Comparison of ENCODE assay signal across 20 cellular contexts in the genomic region with DNA sequence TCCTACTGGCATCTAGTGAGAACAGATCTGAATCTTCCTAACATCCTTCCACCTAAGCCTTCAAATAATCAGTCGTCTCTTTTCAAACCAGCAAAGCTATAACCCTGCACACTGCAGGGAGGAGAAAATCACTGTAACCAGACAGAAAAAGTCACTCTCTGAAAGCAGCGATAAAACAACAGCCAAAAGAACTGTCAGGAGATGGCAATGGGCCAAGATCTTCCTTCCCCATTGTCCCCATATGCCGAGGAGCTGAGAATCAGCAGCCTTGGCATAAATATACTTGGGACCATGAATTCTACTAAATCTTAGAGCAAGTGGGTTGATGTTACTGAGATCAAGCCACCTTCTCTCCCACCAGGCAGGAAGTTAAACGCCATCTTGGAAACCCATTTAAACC. TPM values are rescaled to one million over a fixed set of nuclear protein-coding genes. Genes with fewer than 3 reads are reported as not detected.
A peak's percentile ranks its signal among the peaks of the same experiment; 100 is the strongest.
DNase-seq lines count a peak whose midpoint lies in the region; ATAC-seq and TF ChIP-seq lines count a peak whose summit lies in the region.
"Had no signal": no experiment of that assay in that cellular context is flagged by ENCODE, and none has a peak within 500 bp of the region (broad histone marks: within the 10 kb centered on the region; RNA-seq: fewer than 3 reads in every experiment).

No MANE protein-coding gene starts in this region.

- H3K9me3 Mint-ChIP-seq in activated CD4-positive, alpha-beta T cell treated with anti-CD3 and anti-CD28 coated beads, Interleukin-2, amount 10 ng/mL, durations not matched to agents 24 days and 14 days: no peaks in the 10 kb centered on the region
- H3K9me3 Mint-ChIP-seq: GM23338 had no signal

- H4K20me1 ChIP-seq in osteoblast (ENCODE audit: insufficient read depth, low read length): peaks cover 22% of the 10 kb centered on the region

- no peak overlapping the region for H3K4me3 ChIP-seq in HEK293 (ENCODE audit: low read depth, low read length)
- H3K4me3 ChIP-seq in osteoblast (ENCODE audit: insufficient read depth, low read length): no peak overlapping the region
- H3K4me3 ChIP-seq: cardiac muscle cell, gastroesophageal sphincter, GM23338, suprapubic skin had no signal

- no peak overlapping the region for H2AFZ ChIP-seq in osteoblast (ENCODE audit: low read length)
- H2AFZ ChIP-seq: GM23338 had no signal

- H3K27me3 Mint-ChIP-seq in activated CD4-positive, alpha-beta T cell treated with anti-CD3 and anti-CD28 coated beads, Interleukin-2, amount 10 ng/mL, durations not matched to agents 24 days and 14 days: no peaks in the 10 kb centered on the region
- H3K27me3 Mint-ChIP-seq: activated CD4-positive, alpha-beta T cell treated with anti-CD3 and anti-CD28 coated beads for 36 hours had no signal

- H3K36me3 Mint-ChIP-seq in activated CD4-positive, alpha-beta T cell treated with anti-CD3 and anti-CD28 coated beads, Interleukin-2, amount 10 ng/mL, durations not matched to agents 24 days and 14 days (ENCODE audit: low read depth): peaks cover 84% of the 10 kb centered on the region

- no peaks in the 10 kb centered on the region for H3K4me1 ChIP-seq in HEK293 (ENCODE audit: control insufficient read depth, insufficient read depth, low read length)
- H3K4me1 ChIP-seq in osteoblast (ENCODE audit: insufficient read depth, low read length): no peaks in the 10 kb centered on the region
- H3K4me1 ChIP-seq: suprapubic skin had no signal

- CTCF ChIA-PET in HEK293 (lab: Yijun Ruan, JAX): interaction anchor here (2.0 to 2.2 kb wide), 2 partner anchors 122 to 124 kb away, joined by 6 to 7 read pairs; no protein-coding TSS in a partner anchor

- H3K9me3 ChIP-seq in HEK293 (ENCODE audit: control insufficient read depth, insufficient read depth, low read depth, low read length) (no peaks in the 10 kb centered on the region), osteoblast (ENCODE audit: low read depth, low read length) (no peaks in the 10 kb centered on the region)
- H3K9me3 ChIP-seq: gastroesophageal sphincter, suprapubic skin had no signal

- H3K27ac ChIP-seq in HEK293 (ENCODE audit: extremely low read depth, low read depth, low read length) (0 out of 2 replicates have a peak overlapping the region, but pooled peaks have one; percentile 19), osteoblast (ENCODE audit: low read depth, low read length) (no peak overlapping the region)
- H3K27ac ChIP-seq: cardiac muscle cell, gastroesophageal sphincter, suprapubic skin had no signal

- TF ChIP-seq CTCF in HEK293 (tag by site-specific recombination; IDR thresholded peaks at IDR 0.05): no peak
- TF ChIP-seq CTCF in osteoblast (IDR thresholded peaks at IDR 0.05; ENCODE audit: extremely low read depth, low read depth, low read length): no peak

- peak overlapping the region; percentile 5 for H3K27ac Mint-ChIP-seq in activated CD4-positive, alpha-beta T cell treated with anti-CD3 and anti-CD28 coated beads, Interleukin-2, amount 10 ng/mL, durations not matched to agents 24 days and 14 days
- H3K27ac Mint-ChIP-seq: activated CD4-positive, alpha-beta T cell treated with anti-CD3 and anti-CD28 coated beads for 36 hours; GM23338 had no signal

- peaks cover 35% of the 10 kb centered on the region for H3K79me2 ChIP-seq in osteoblast (ENCODE audit: insufficient read depth, low read length)

- no peak overlapping the region for H3K4me3 Mint-ChIP-seq in activated CD4-positive, alpha-beta T cell treated with anti-CD3 and anti-CD28 coated beads, Interleukin-2, amount 10 ng/mL, durations not matched to agents 24 days and 14 days
- H3K4me3 Mint-ChIP-seq: activated CD4-positive, alpha-beta T cell treated with anti-CD3 and anti-CD28 coated beads for 36 hours; GM23338 had no signal

- H3K36me3 ChIP-seq in HEK293 (ENCODE audit: control insufficient read depth in 2 of 2, insufficient read depth in 1 of 2, low read length in 2 of 2): peaks cover 80 to 99% of the 10 kb centered on the region in 2 experiments
- H3K36me3 ChIP-seq in osteoblast (ENCODE audit: insufficient read depth, low read length): peaks cover 97% of the 10 kb centered on the region

- intact Hi-C loops in activated CD4-positive, alpha-beta T cell treated with anti-CD3 and anti-CD28 coated beads, Interleukin-2, amount 10 ng/mL, durations not matched to agents 24 days and 14 days (cut with micrococcal nuclease): no loop called here

- no peak overlapping the region for H3K4me2 ChIP-seq in osteoblast (ENCODE audit: insufficient read depth, low read length)
- H3K4me2 ChIP-seq: GM23338 had no signal

- ATAC-seq in GM21390 (IDR thresholded peaks at IDR 0.05; ENCODE audit: unreplicated experiment): no peak
- ATAC-seq in GM21360 (IDR thresholded peaks at IDR 0.05; ENCODE audit: unreplicated experiment): no peak
- ATAC-seq in GM18868 (IDR thresholded peaks at IDR 0.05; ENCODE audit: unreplicated experiment): no peak
- ATAC-seq: activated CD4-positive, alpha-beta T cell treated with anti-CD3 and anti-CD28 coated beads for 36 hours; gastroesophageal sphincter; GM23338; right cardiac atrium had no signal

- H3K27me3 ChIP-seq in osteoblast (ENCODE audit: insufficient read depth, low read length): no peaks in the 10 kb centered on the region
- H3K27me3 ChIP-seq: cardiac muscle cell, gastroesophageal sphincter, suprapubic skin had no signal

- H3K4me1 Mint-ChIP-seq in activated CD4-positive, alpha-beta T cell treated with anti-CD3 and anti-CD28 coated beads, Interleukin-2, amount 10 ng/mL, durations not matched to agents 24 days and 14 days: peaks cover 7% of the 10 kb centered on the region
- H3K4me1 Mint-ChIP-seq: GM23338 had no signal

- POLR2A ChIA-PET in HEK293 (lab: Yijun Ruan, JAX): no interaction called here

- no peak for DNase-seq in activated CD4-positive, alpha-beta T cell treated with anti-CD3 and anti-CD28 coated beads, Interleukin-2, amount 10 ng/mL, durations not matched to agents 24 days and 14 days
- no peak for DNase-seq in activated CD4-positive, alpha-beta T cell treated with anti-CD3 and anti-CD28 coated beads for 1 hour
- peak; percentile 84 for DNase-seq in cerebellar cortex (ENCODE audit: low spot score)
- peak; percentile 62 for DNase-seq in osteoblast (ENCODE audit: insufficient read length, low spot score, missing footprints)
- DNase-seq: activated CD4-positive, alpha-beta T cell treated with anti-CD3 and anti-CD28 coated beads for 36 hours; activated gamma-delta T cell treated with Interleukin-2 at 50 U/mL for 16 hours; erythroblast; GDM1; NCI-H146; NCI-H524; right cardiac atrium; stimulated activated CD8-positive, alpha-beta memory T cell treated with anti-CD3 and anti-CD28 coated beads, Interleukin-4, amount 100 ng/mL, for 48 hours had no signal

TF ChIP-seq in HEK293, 187 proteins besides CTCF, POLR2A, EP300 and RAD21:
- TF ChIP-seq KLF16 (tag by site-specific recombination; IDR thresholded peaks at IDR 0.05) (no peak), ZBTB17 (tag by site-specific recombination; IDR thresholded peaks at IDR 0.05) (0 out of 2 replicates have a peak, but pooled peaks have one; percentile 39), ZSCAN30 (tag by site-specific recombination; IDR thresholded peaks at IDR 0.05) (no peak), TCF7L2 (IDR thresholded peaks at IDR 0.05; ENCODE audit: borderline replicate concordance, low read depth, low read length) (no peak), ZNF404 (tag by site-specific recombination; IDR thresholded peaks at IDR 0.05) (no peak)
- TF ChIP-seq, protein P1, sequence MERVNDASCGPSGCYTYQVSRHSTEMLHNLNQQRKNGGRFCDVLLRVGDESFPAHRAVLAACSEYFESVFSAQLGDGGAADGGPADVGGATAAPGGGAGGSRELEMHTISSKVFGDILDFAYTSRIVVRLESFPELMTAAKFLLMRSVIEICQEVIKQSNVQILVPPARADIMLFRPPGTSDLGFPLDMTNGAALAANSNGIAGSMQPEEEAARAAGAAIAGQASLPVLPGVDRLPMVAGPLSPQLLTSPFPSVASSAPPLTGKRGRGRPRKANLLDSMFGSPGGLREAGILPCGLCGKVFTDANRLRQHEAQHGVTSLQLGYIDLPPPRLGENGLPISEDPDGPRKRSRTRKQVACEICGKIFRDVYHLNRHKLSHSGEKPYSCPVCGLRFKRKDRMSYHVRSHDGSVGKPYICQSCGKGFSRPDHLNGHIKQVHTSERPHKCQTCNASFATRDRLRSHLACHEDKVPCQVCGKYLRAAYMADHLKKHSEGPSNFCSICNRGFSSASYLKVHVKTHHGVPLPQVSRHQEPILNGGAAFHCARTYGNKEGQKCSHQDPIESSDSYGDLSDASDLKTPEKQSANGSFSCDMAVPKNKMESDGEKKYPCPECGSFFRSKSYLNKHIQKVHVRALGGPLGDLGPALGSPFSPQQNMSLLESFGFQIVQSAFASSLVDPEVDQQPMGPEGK (tag by site-specific recombination; IDR thresholded peaks at IDR 0.05): no peak

RNA-seq across cellular contexts. Expression of a gene that starts 13.1 kb away (rescaled TPM):
- 0.50 and 0.75 TPM in 2 replicates for total RNA-seq in activated CD4-positive, alpha-beta T cell treated with anti-CD3 and anti-CD28 coated beads, Interleukin-2, amount 10 ng/mL, durations not matched to agents 24 days and 14 days
- total RNA-seq in osteoblast: 0.29 and 0.36 TPM in 2 replicates

Comparison
In these comparisons a context has a peak if more than half of its experiments do, and no peak if none do; other contexts are left out.
1. DNase-seq: peak in cerebellar cortex (single experiment) and osteoblast (single experiment); none in activated CD4-positive, alpha-beta T cell treated with anti-CD3 and anti-CD28 coated beads, Interleukin-2, amount 10 ng/mL, durations not matched to agents 24 days and 14 days (single experiment) and activated CD4-positive, alpha-beta T cell treated with anti-CD3 and anti-CD28 coated beads for 1 hour (single experiment).